ENCODE assay signal across 12 cellular contexts in genomic region chr4:151486166-151486565, GRCh38.
A peak's percentile ranks its signal among the peaks of the same experiment; 100 is the strongest.
DNase-seq lines count a peak whose midpoint lies in the region; ATAC-seq and TF ChIP-seq lines count a peak whose summit lies in the region.
"Had no signal": no experiment of that assay in that cellular context is flagged by ENCODE, and none has a peak within 500 bp of the region (broad histone marks: within the 10 kb centered on the region; RNA-seq: fewer than 3 reads in every experiment).

No MANE protein-coding gene starts in this region.

- in situ Hi-C loops in transverse colon (cut with MboI; ENCODE audit: low pct_ligation_motif_present in 1 of 4, low pct_unique_long_range_greater_than_20kb in 1 of 4, low sequenced_read_pairs in 3 of 4): no loop called here

- H3K27ac ChIP-seq in transverse colon: no peak overlapping the region
- H3K27ac ChIP-seq: heart right ventricle, suprapubic skin had no signal

- no peaks in the 10 kb centered on the region for H3K4me1 ChIP-seq in transverse colon

- 78 to 81% methylated on average over 3 of the region's 3 CpGs for WGBS in transverse colon (ENCODE audit: low coverage in 1 of 2), 2 donors

- H3K36me3 ChIP-seq in transverse colon: no peaks in the 10 kb centered on the region
- H3K36me3 ChIP-seq: heart right ventricle, suprapubic skin had no signal

- no peak for ATAC-seq in GM18858 (IDR thresholded peaks at IDR 0.05; ENCODE audit: unreplicated experiment)
- ATAC-seq: heart right ventricle had no signal

- TF ChIP-seq EP300 in transverse colon (IDR thresholded peaks at IDR 0.05; ENCODE audit: low read depth): no peak

- no peaks in the 10 kb centered on the region for H3K9me3 ChIP-seq in transverse colon
- H3K9me3 ChIP-seq: suprapubic skin had no signal

- no peaks in the 10 kb centered on the region for H3K27me3 ChIP-seq in transverse colon
- H3K27me3 ChIP-seq: heart right ventricle, suprapubic skin had no signal

- intact Hi-C loops in transverse colon (cut with DNase I; ENCODE audit: low total_unique reads): no loop called here

- TF ChIP-seq CTCF in transverse colon (IDR thresholded peaks at IDR 0.05): no peak

- TF ChIP-seq POLR2A in transverse colon (IDR thresholded peaks at IDR 0.05): no peak

- no peak overlapping the region for H3K4me3 ChIP-seq in transverse colon
- H3K4me3 ChIP-seq: heart right ventricle, suprapubic skin had no signal

- DNase-seq in HCEC 1CT: peak; percentile 18
- DNase-seq in amniotic epithelial cell (ENCODE audit: low read depth): peak; percentile 86
- DNase-seq in glomerular visceral epithelial cell (ENCODE audit: extremely low spot score): peak; percentile 55
- DNase-seq in stromal cell of bone marrow (ENCODE audit: low read depth): peak; percentile 45
- no peak for DNase-seq in GF-D8 (lab: John Stamatoyannopoulos, UW)
- no peak for DNase-seq in stimulated activated CD4-positive, alpha-beta T cell treated with anti-CD3 and anti-CD28 coated beads, Interleukin-4, amount 100 ng/mL, for 4 hours
- no peak for DNase-seq in transverse colon
- DNase-seq: CD4-positive, alpha-beta memory T cell; heart right ventricle; naive B cell had no signal

Comparison
In these comparisons a context has a peak if more than half of its experiments do, and no peak if none do; other contexts are left out.
1. DNase-seq: peak in HCEC 1CT (single experiment), amniotic epithelial cell (single experiment), glomerular visceral epithelial cell (single experiment) and stromal cell of bone marrow (single experiment); none in GF-D8 (single experiment), stimulated activated CD4-positive, alpha-beta T cell treated with anti-CD3 and anti-CD28 coated beads, Interleukin-4, amount 100 ng/mL, for 4 hours (0 of 2) and transverse colon (single experiment).